In genomic region chr2:20052229-20052871, GRCh38 we compare ENCODE assay signal across 8 cellular contexts. TPM values are rescaled to one million over a fixed set of nuclear protein-coding genes. Genes with fewer than 3 reads are reported as not detected.
DNase-seq lines count a peak whose midpoint lies in the region; ATAC-seq, FAIRE-seq and TF ChIP-seq lines count a peak whose summit lies in the region.

No MANE protein-coding gene starts in this region.

- peaks cover 25% of the 10 kb centered on the region for H3K4me1 Mint-ChIP-seq in activated naive CD4-positive, alpha-beta T cell treated with anti-CD3 and anti-CD28 coated beads, Interleukin-2, amount 10 ng/mL, durations not matched to agents 7 days and 5 days

- no peak overlapping the region for H3K27ac Mint-ChIP-seq in activated naive CD4-positive, alpha-beta T cell treated with anti-CD3 and anti-CD28 coated beads, Interleukin-2, amount 10 ng/mL, durations not matched to agents 7 days and 5 days

- H3K4me3 ChIP-seq in tibial nerve: peak overlapping the region; percentile 65 to 86 (median 74)

- H3K4me3 Mint-ChIP-seq in activated naive CD4-positive, alpha-beta T cell treated with anti-CD3 and anti-CD28 coated beads, Interleukin-2, amount 10 ng/mL, durations not matched to agents 7 days and 5 days: no peak overlapping the region

- H3K9me3 Mint-ChIP-seq in activated naive CD4-positive, alpha-beta T cell treated with anti-CD3 and anti-CD28 coated beads, Interleukin-2, amount 10 ng/mL, durations not matched to agents 7 days and 5 days: no peaks in the 10 kb centered on the region

- no peaks in the 10 kb centered on the region for H3K27me3 ChIP-seq in tibial nerve

- H3K27ac ChIP-seq in tibial nerve: peak overlapping the region; percentile 96 to 100 (median 97)

- H3K9me3 ChIP-seq in tibial nerve: no peaks in the 10 kb centered on the region

- H3K36me3 Mint-ChIP-seq in activated naive CD4-positive, alpha-beta T cell treated with anti-CD3 and anti-CD28 coated beads, Interleukin-2, amount 10 ng/mL, durations not matched to agents 7 days and 5 days: no peaks in the 10 kb centered on the region

- H3K36me3 ChIP-seq in tibial nerve: no peaks in the 10 kb centered on the region

- DNase-seq in NCI-H2107 treated with DMSO at 0.1 percent for 48 hours (lab: John Stamatoyannopoulos, UW; ENCODE audit: unreplicated experiment) (peak; percentile 19), NCI-H2107 (lab: John Stamatoyannopoulos, UW) (no peak), iris pigment epithelial cell (ENCODE audit: low read depth) (peak; percentile 59), tibial nerve (ENCODE audit: low spot score in 2 of 2) (no peak), frontal cortex (ENCODE audit: low spot score in 2 of 2) (no peak)
- DNase-seq in activated naive CD4-positive, alpha-beta T cell treated with anti-CD3 and anti-CD28 coated beads, Interleukin-2, amount 10 ng/mL, durations not matched to agents 7 days and 5 days: no peak

- H3K4me1 ChIP-seq in tibial nerve: peaks cover 0 to 39% (median 13%) of the 10 kb centered on the region in 4 donors

- CTCF ChIA-PET in activated naive CD4-positive, alpha-beta T cell treated with anti-CD3 and anti-CD28 coated beads, Interleukin-2, amount 10 ng/mL, durations not matched to agents 7 days and 5 days (lab: Charles Lee): interaction anchor here (1.0 to 3.3 kb wide), 2 partner anchors 11 to 37 kb away, joined by 4 to 16 read pairs; no protein-coding TSS in a partner anchor

- peak in 1 of 2 donors; percentile 46 for TF ChIP-seq POLR2A in tibial nerve (IDR thresholded peaks at IDR 0.05)

- TF ChIP-seq EP300 in tibial nerve (IDR thresholded peaks at IDR 0.05): no peak

- no peak for TF ChIP-seq CTCF in tibial nerve (IDR thresholded peaks at IDR 0.05)

- H3K27me3 Mint-ChIP-seq in activated naive CD4-positive, alpha-beta T cell treated with anti-CD3 and anti-CD28 coated beads, Interleukin-2, amount 10 ng/mL, durations not matched to agents 7 days and 5 days: peaks cover 29% of the 10 kb centered on the region

- ATAC-seq in SK-N-SH treated with all-trans-retinoic acid at 6 μM for 48 hours: peak; percentile 0; the same call in 1 of the 3 replicates
- no peak for ATAC-seq in HG03378 (IDR thresholded peaks at IDR 0.05; ENCODE audit: unreplicated experiment)

- no peak for FAIRE-seq in frontal cortex (lab: Jason Lieb, UNC)

- WGBS in tibial nerve, 2 donors: 1 to 3% methylated on average over 10 of the region's 10 CpGs

TF ChIP-seq in SK-N-SH treated with all-trans-retinoic acid at 6 μM for 48 hours, 23 proteins besides CTCF, POLR2A, EP300 and RAD21:
- TF ChIP-seq ISL1 (CRISPR knock-in tag; IDR thresholded peaks at IDR 0.05) (0 out of 2 replicates have a peak, but pooled peaks have one; percentile 18), TCF4 (CRISPR knock-in tag; IDR thresholded peaks at IDR 0.05; ENCODE audit: borderline replicate concordance) (no peak), RARB (CRISPR knock-in tag; IDR thresholded peaks at IDR 0.05) (no peak), CREB5 (CRISPR knock-in tag; IDR thresholded peaks at IDR 0.05; ENCODE audit: low read depth) (no peak; the same call in 1 of the 2 replicates), ZNF70 (CRISPR knock-in tag; IDR thresholded peaks at IDR 0.05) (no peak), ZFP3 (CRISPR knock-in tag; IDR thresholded peaks at IDR 0.05) (no peak), ESRRG (CRISPR knock-in tag; IDR thresholded peaks at IDR 0.05) (0 out of 2 replicates have a peak, but pooled peaks have one; percentile 3), ZNF8 (CRISPR knock-in tag; IDR thresholded peaks at IDR 0.05) (peak; percentile 2; the same call in 1 of the 2 replicates), SNAI2 (CRISPR knock-in tag; IDR thresholded peaks at IDR 0.05) (0 out of 2 replicates have a peak, but pooled peaks have one; percentile 34), ARNTL (CRISPR knock-in tag; IDR thresholded peaks at IDR 0.05; ENCODE audit: borderline replicate concordance, low read depth) (0 out of 2 replicates have a peak, but pooled peaks have one; percentile 47), GLIS3 (CRISPR knock-in tag; IDR thresholded peaks at IDR 0.05) (no peak)
TF ChIP-seq in SK-N-SH treated with all-trans-retinoic acid at 6 μM for 48 hours: peak in this region for 5.

RNA-seq across cellular contexts. Expression of gene LAPTM4A, which starts 0.9 kb away (rescaled TPM):
- 100 to 1,000 TPM; 138 to 216 (median 191) TPM for total RNA-seq in tibial nerve
- total RNA-seq in frontal cortex: 92.9 TPM

RNA-seq across cellular contexts. Expression of gene MATN3, which starts 39.9 kb away (rescaled TPM):
- 10 to 100 TPM; 11.4 to 35.2 (median 29.8) TPM for total RNA-seq in tibial nerve
- 1.6 TPM for total RNA-seq in frontal cortex

Comparison
In these comparisons a context has a peak if more than half of its experiments do, and no peak if none do; other contexts are left out.
1. DNase-seq: peak in NCI-H2107 treated with DMSO at 0.1 percent for 48 hours (single experiment) and iris pigment epithelial cell (single experiment); none in NCI-H2107 (single experiment), tibial nerve (0 of 2), frontal cortex (0 of 2) and activated naive CD4-positive, alpha-beta T cell treated with anti-CD3 and anti-CD28 coated beads, Interleukin-2, amount 10 ng/mL, durations not matched to agents 7 days and 5 days (single experiment).